ENCODE assay signal across 17 cellular contexts in genomic region chr7:132430466-132430862, GRCh38.
A peak's percentile ranks its signal among the peaks of the same experiment; 100 is the strongest.
DNase-seq lines count a peak whose midpoint lies in the region; ATAC-seq and TF ChIP-seq lines count a peak whose summit lies in the region.
"Had no signal": no experiment of that assay in that cellular context is flagged by ENCODE, and none has a peak within 500 bp of the region (broad histone marks: within the 10 kb centered on the region; RNA-seq: fewer than 3 reads in every experiment).

No MANE protein-coding gene starts in this region.

- CTCF ChIA-PET in CD4-positive, alpha-beta memory T cell (lab: Charles Lee; ENCODE audit: partially characterized antibody) = interaction anchor here (1.3 to 1.5 kb wide), 4 partner anchors 11 to 150 kb away, joined by 4 to 5 read pairs (median 4); no protein-coding TSS in a partner anchor
- CTCF ChIA-PET in activated CD4-positive, alpha-beta memory T cell treated with anti-CD3 and anti-CD28 coated beads, Interleukin-2, amount 10 ng/mL, durations not matched to agents 7 days and 5 days (lab: Charles Lee) = interaction anchor here (1.9 kb wide), 1 partner anchor 18 kb away, joined by 5 read pairs; no protein-coding TSS in a partner anchor
- CTCF ChIA-PET in PC-9 (lab: Charles Lee) = no interaction called here

- no peak for ATAC-seq in GM21528 (IDR thresholded peaks at IDR 0.05; ENCODE audit: low FRiP score, unreplicated experiment)

- no peak overlapping the region for H3K27ac ChIP-seq in CD4-positive, alpha-beta memory T cell (ENCODE audit: low read depth, low read length)
- H3K27ac ChIP-seq in fibroblast of lung (ENCODE audit: insufficient read depth, low read length) = peak overlapping the region; percentile 42
- no peak overlapping the region for H3K27ac ChIP-seq in PC-9
- H3K27ac ChIP-seq: psoas muscle, SJSA1, suprapubic skin had no signal

- H3K4me2 ChIP-seq in fibroblast of lung (ENCODE audit: extremely low read depth, insufficient read depth, low read length) (peak overlapping the region; percentile 19), PC-9 (no peak overlapping the region)

- H3K4me1 Mint-ChIP-seq in CD4-positive, alpha-beta memory T cell = peaks cover 41 to 84% (median 64%) of the 10 kb centered on the region in 4 donors
- H3K4me1 Mint-ChIP-seq in activated CD4-positive, alpha-beta memory T cell treated with anti-CD3 and anti-CD28 coated beads, Interleukin-2, amount 10 ng/mL, durations not matched to agents 7 days and 5 days = peaks cover 74% of the 10 kb centered on the region
- H3K4me1 Mint-ChIP-seq: memory B cell had no signal

- H3K9me2 ChIP-seq in PC-9 (ENCODE audit: insufficient read depth) = no peaks in the 10 kb centered on the region

- peak overlapping the region in 6 of 7 donors; percentile 39 to 91 (median 72) for H3K27ac Mint-ChIP-seq in CD4-positive, alpha-beta memory T cell
- H3K27ac Mint-ChIP-seq in activated CD4-positive, alpha-beta memory T cell treated with anti-CD3 and anti-CD28 coated beads, Interleukin-2, amount 10 ng/mL, durations not matched to agents 7 days and 5 days = peak overlapping the region; percentile 79
- H3K27ac Mint-ChIP-seq: memory B cell had no signal

- BruUV-seq in PC-9 (replicated peaks; lab: Mats Ljungman, UMichigan) = no TSS peak

- no peak overlapping the region for H3K4me3 ChIP-seq in CD4-positive, alpha-beta memory T cell (ENCODE audit: low read length in 2 of 2)
- no peak overlapping the region for H3K4me3 ChIP-seq in fibroblast of lung (replicated peaks in 1 of 4; ENCODE audit: control extremely low read depth in 1 of 4, insufficient read depth in 1 of 4, low read depth in 3 of 4, low read length in 4 of 4)
- no peak overlapping the region for H3K4me3 ChIP-seq in PC-9
- H3K4me3 ChIP-seq: psoas muscle, SJSA1, skin epidermis, suprapubic skin had no signal

- H3K4me3 Mint-ChIP-seq in CD4-positive, alpha-beta memory T cell = peak overlapping the region in 3 of 8 donors; percentile 25 to 73 (median 64)
- no peak overlapping the region for H3K4me3 Mint-ChIP-seq in activated CD4-positive, alpha-beta memory T cell treated with anti-CD3 and anti-CD28 coated beads, Interleukin-2, amount 10 ng/mL, durations not matched to agents 7 days and 5 days
- H3K4me3 Mint-ChIP-seq: memory B cell, neural crest cell had no signal

- no peak for TF ChIP-seq CTCF in fibroblast of lung (conservative IDR thresholded peaks at IDR 0.05 in 1 of 2, IDR thresholded peaks at IDR 0.05 in 1 of 2; ENCODE audit: low read depth in 1 of 2, low read length in 2 of 2)
- TF ChIP-seq CTCF in PC-9 (conservative IDR thresholded peaks at IDR 0.05) = no peak

- no peak overlapping the region for H3K9ac ChIP-seq in fibroblast of lung (ENCODE audit: insufficient read depth, low read length)

- H3K4me1 ChIP-seq in CD4-positive, alpha-beta memory T cell (ENCODE audit: insufficient read depth, low read length) = peaks cover 65% of the 10 kb centered on the region
- peaks cover 13% of the 10 kb centered on the region for H3K4me1 ChIP-seq in fibroblast of lung (ENCODE audit: control insufficient read depth, extremely low read depth, insufficient read depth, low read length)
- H3K4me1 ChIP-seq in PC-9 (replicated peaks; ENCODE audit: insufficient read depth) = no peaks in the 10 kb centered on the region
- H3K4me1 ChIP-seq: psoas muscle, suprapubic skin had no signal

- H3K27me3 ChIP-seq in CD4-positive, alpha-beta memory T cell (ENCODE audit: insufficient read depth, low read length) = no peaks in the 10 kb centered on the region
- H3K27me3 ChIP-seq in fibroblast of lung (ENCODE audit: control insufficient read depth, insufficient read depth, low read length) (no peaks in the 10 kb centered on the region), PC-9 (ENCODE audit: insufficient read depth, low read depth) (peaks cover 99% of the 10 kb centered on the region)
- H3K27me3 ChIP-seq: SJSA1 had no signal

- DNase-seq in AG20443 (ENCODE audit: low spot score) = peak; percentile 27
- DNase-seq in CD4-positive, alpha-beta memory T cell = no peak
- no peak for DNase-seq in activated CD4-positive, alpha-beta memory T cell treated with anti-CD3 and anti-CD28 coated beads, Interleukin-2, amount 10 ng/mL, durations not matched to agents 7 days and 5 days
- DNase-seq in fibroblast of lung (ENCODE audit: low read depth in 2 of 2) = peak in 1 of 2 donors; percentile 64
- DNase-seq in PC-9 = no peak
- DNase-seq in SKM-1 treated with dmso at 0.1 percent for 144 hours (lab: John Stamatoyannopoulos, UW; ENCODE audit: unreplicated experiment) = no peak
- DNase-seq in NCI-H526 treated with DMSO at 0.1 percent for 48 hours (lab: John Stamatoyannopoulos, UW) = no peak
- DNase-seq: activated CD4-positive, alpha-beta T cell treated with anti-CD3 and anti-CD28 coated beads, Interleukin-2, amount 50 U/mL, for 1 hour; NCI-H1417 treated with DMSO at 0.1 percent for 48 hours; NCI-H774; psoas muscle had no signal

- no peaks in the 10 kb centered on the region for H3K79me2 ChIP-seq in fibroblast of lung (ENCODE audit: control insufficient read depth, insufficient read depth, low read length)
- no peaks in the 10 kb centered on the region for H3K79me2 ChIP-seq in PC-9 (ENCODE audit: low read depth)

- H3K27me3 Mint-ChIP-seq in CD4-positive, alpha-beta memory T cell = no peaks in the 10 kb centered on the region
- no peaks in the 10 kb centered on the region for H3K27me3 Mint-ChIP-seq in activated CD4-positive, alpha-beta memory T cell treated with anti-CD3 and anti-CD28 coated beads, Interleukin-2, amount 10 ng/mL, durations not matched to agents 7 days and 5 days

- H2AFZ ChIP-seq in fibroblast of lung (ENCODE audit: low read length) = no peak overlapping the region
- H2AFZ ChIP-seq in PC-9 = no peak overlapping the region

- H3K36me3 Mint-ChIP-seq in CD4-positive, alpha-beta memory T cell = no peaks in the 10 kb centered on the region
- H3K36me3 Mint-ChIP-seq in activated CD4-positive, alpha-beta memory T cell treated with anti-CD3 and anti-CD28 coated beads, Interleukin-2, amount 10 ng/mL, durations not matched to agents 7 days and 5 days (ENCODE audit: low read depth) = peaks cover 23% of the 10 kb centered on the region
- H3K36me3 Mint-ChIP-seq: memory B cell had no signal

- H3K9me3 ChIP-seq in CD4-positive, alpha-beta memory T cell (ENCODE audit: control insufficient read depth in 1 of 2, low read length in 2 of 2) = no peaks in the 10 kb centered on the region
- H3K9me3 ChIP-seq in fibroblast of lung (ENCODE audit: control insufficient read depth, insufficient read depth, low read depth, low read length) (no peaks in the 10 kb centered on the region), PC-9 (ENCODE audit: insufficient read depth, low read depth) (no peaks in the 10 kb centered on the region)
- H3K9me3 ChIP-seq: psoas muscle, SJSA1, suprapubic skin had no signal

- POLR2A ChIA-PET in CD4-positive, alpha-beta memory T cell (lab: Charles Lee; ENCODE audit: partially characterized antibody) = interaction anchor here (0.8 to 1.9 kb wide), 7 partner anchors 14 to 56 kb away, joined by 3 to 8 read pairs (median 4); no protein-coding TSS in a partner anchor
- POLR2A ChIA-PET in activated CD4-positive, alpha-beta memory T cell treated with anti-CD3 and anti-CD28 coated beads, Interleukin-2, amount 10 ng/mL, durations not matched to agents 7 days and 5 days (lab: Charles Lee) = interaction anchor here (1.0 to 3.6 kb wide), 8 partner anchors 10 to 127 kb away, joined by 3 to 22 read pairs (median 7); no protein-coding TSS in a partner anchor
- POLR2A ChIA-PET in PC-9 (lab: Charles Lee; ENCODE audit: unreplicated experiment) = no interaction called here

- no peaks in the 10 kb centered on the region for H3K9me3 Mint-ChIP-seq in CD4-positive, alpha-beta memory T cell
- H3K9me3 Mint-ChIP-seq in activated CD4-positive, alpha-beta memory T cell treated with anti-CD3 and anti-CD28 coated beads, Interleukin-2, amount 10 ng/mL, durations not matched to agents 7 days and 5 days = no peaks in the 10 kb centered on the region
- H3K9me3 Mint-ChIP-seq: memory B cell, neural crest cell had no signal

- H3K36me3 ChIP-seq in CD4-positive, alpha-beta memory T cell (ENCODE audit: insufficient read depth, low read length) = no peaks in the 10 kb centered on the region
- H3K36me3 ChIP-seq in fibroblast of lung (ENCODE audit: control insufficient read depth, insufficient read depth, low read length) (no peaks in the 10 kb centered on the region), PC-9 (ENCODE audit: low read depth) (no peaks in the 10 kb centered on the region)
- H3K36me3 ChIP-seq: SJSA1, suprapubic skin had no signal

- H3F3A ChIP-seq in PC-9 (ENCODE audit: insufficient read depth, low read depth) = no peaks in the 10 kb centered on the region

- intact Hi-C loops in CD4-positive, alpha-beta memory T cell (cut with micrococcal nuclease) = loop anchor here (2.0 kb wide), 2 partner anchors 44 to 54 kb away; no protein-coding TSS in a partner anchor
- intact Hi-C loops in PC-9 (cut with micrococcal nuclease; ENCODE audit: unreplicated experiment) = no loop called here

- H4K20me1 ChIP-seq in fibroblast of lung (ENCODE audit: control insufficient read depth, extremely low read depth, insufficient read depth, low read length) (no peaks in the 10 kb centered on the region), PC-9 (ENCODE audit: insufficient read depth) (no peaks in the 10 kb centered on the region)
